27 cellular contexts compared by ENCODE assay signal in the genomic region with DNA sequence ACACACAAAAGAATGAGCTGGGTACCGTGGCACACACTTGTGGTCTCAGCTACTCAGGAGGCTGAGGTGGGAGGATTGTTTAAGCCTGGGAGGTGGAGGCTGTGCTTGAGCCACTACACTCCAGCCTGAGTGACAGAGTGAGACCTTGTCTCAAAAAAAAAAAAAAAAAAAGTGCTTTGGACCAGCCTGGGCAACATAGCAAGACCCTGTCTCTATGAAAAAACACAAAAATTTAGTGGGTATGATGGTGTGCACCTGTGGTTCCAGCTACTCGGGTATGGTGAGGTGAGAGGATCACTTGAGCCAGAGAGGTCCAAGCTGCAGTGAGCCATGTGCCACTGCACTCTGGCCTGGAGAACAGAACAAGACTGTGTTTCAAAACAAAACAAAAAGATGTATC. TPM values are rescaled to one million over a fixed set of nuclear protein-coding genes. Genes with fewer than 3 reads are reported as not detected.
DNase-seq lines count a peak whose midpoint lies in the region; ATAC-seq, FAIRE-seq and TF ChIP-seq lines count a peak whose summit lies in the region.
"Had no signal": no experiment of that assay in that cellular context is flagged by ENCODE, and none has a peak within 500 bp of the region (broad histone marks: within the 10 kb centered on the region; RNA-seq: fewer than 3 reads in every experiment).

No MANE protein-coding gene starts in this region.

- H3K4me1 Mint-ChIP-seq in activated CD4-positive, alpha-beta T cell treated with anti-CD3 and anti-CD28 coated beads, Interleukin-2, amount 10 ng/mL, durations not matched to agents 7 days and 5 days = peaks cover 26% of the 10 kb centered on the region
- peaks cover 38% of the 10 kb centered on the region for H3K4me1 Mint-ChIP-seq in activated naive CD8-positive, alpha-beta T cell (ENCODE audit: low read depth)
- H3K4me1 Mint-ChIP-seq in activated naive CD8-positive, alpha-beta T cell treated with anti-CD3 and anti-CD28 coated beads, Interleukin-2, amount 50 U/mL, for 24 hours = peaks cover 37% of the 10 kb centered on the region
- peaks cover 35 to 38% of the 10 kb centered on the region in 2 donors for H3K4me1 Mint-ChIP-seq in natural killer cell treated with Interleukin-12 subunit alpha and Interleukin-12 subunit beta and Interleukin-15 and Interleukin-18, amount 100 ng/mL, for 72 hours (ENCODE audit: low read depth in 2 of 2)

- H3K4me3 Mint-ChIP-seq in activated CD4-positive, alpha-beta T cell treated with anti-CD3 and anti-CD28 coated beads, Interleukin-2, amount 10 ng/mL, durations not matched to agents 7 days and 5 days = no peak overlapping the region
- H3K4me3 Mint-ChIP-seq in activated naive CD8-positive, alpha-beta T cell = no peak overlapping the region
- H3K4me3 Mint-ChIP-seq in activated naive CD8-positive, alpha-beta T cell treated with anti-CD3 and anti-CD28 coated beads, Interleukin-2, amount 50 U/mL, for 24 hours = no peak overlapping the region
- no peak overlapping the region for H3K4me3 Mint-ChIP-seq in natural killer cell treated with Interleukin-12 subunit alpha and Interleukin-12 subunit beta and Interleukin-15 and Interleukin-18, amount 100 ng/mL, for 72 hours
- H3K4me3 Mint-ChIP-seq: CD14-positive monocyte; CD4-positive, alpha-beta T cell had no signal

- H3K27me3 ChIP-seq in K562 (ENCODE audit: control insufficient read depth in 2 of 2, insufficient read depth in 2 of 2, low read length in 2 of 2) (no peaks in the 10 kb centered on the region), esophagus muscularis mucosa (no peaks in the 10 kb centered on the region)
- H3K27me3 ChIP-seq: BE2C; BLaER1 treated with 17β-estradiol and CSF1 and Interleukin-3, amounts not matched to agents 10 nM and 100 nM had no signal

- no peaks in the 10 kb centered on the region for H3K27me3 Mint-ChIP-seq in activated CD4-positive, alpha-beta T cell treated with anti-CD3 and anti-CD28 coated beads, Interleukin-2, amount 10 ng/mL, durations not matched to agents 7 days and 5 days
- no peaks in the 10 kb centered on the region for H3K27me3 Mint-ChIP-seq in activated naive CD8-positive, alpha-beta T cell
- H3K27me3 Mint-ChIP-seq in activated naive CD8-positive, alpha-beta T cell treated with anti-CD3 and anti-CD28 coated beads, Interleukin-2, amount 50 U/mL, for 24 hours = no peaks in the 10 kb centered on the region
- H3K27me3 Mint-ChIP-seq in natural killer cell treated with Interleukin-12 subunit alpha and Interleukin-12 subunit beta and Interleukin-15 and Interleukin-18, amount 100 ng/mL, for 72 hours = no peaks in the 10 kb centered on the region
- H3K27me3 Mint-ChIP-seq: CD4-positive, alpha-beta T cell; CD8-positive, alpha-beta memory T cell had no signal

- no TSS peak for BruUV-seq in K562 (replicated peaks; lab: Mats Ljungman, UMichigan)

- POLR2A ChIA-PET in activated CD4-positive, alpha-beta T cell treated with anti-CD3 and anti-CD28 coated beads, Interleukin-2, amount 10 ng/mL, durations not matched to agents 7 days and 5 days (lab: Charles Lee) = no interaction called here
- POLR2A ChIA-PET in K562 (lab: Yijun Ruan, JAX) = no interaction called here

- H3K4me3 ChIP-seq in K562 = no peak overlapping the region
- no peak overlapping the region for H3K4me3 ChIP-seq in esophagus muscularis mucosa
- H3K4me3 ChIP-seq: A549, HAP-1 had no signal

- TF ChIP-seq EP300 in K562 (IDR thresholded peaks at IDR 0.05; ENCODE audit: low read length) = no peak
- no peak for TF ChIP-seq EP300 in esophagus muscularis mucosa (IDR thresholded peaks at IDR 0.05)

- H3K27ac ChIP-seq in K562 (ENCODE audit: extremely low read depth, low read depth, low read length) = no peak overlapping the region
- H3K27ac ChIP-seq in esophagus muscularis mucosa (replicated peaks in 1 of 4) = no peak overlapping the region
- H3K27ac ChIP-seq: A549; BLaER1 treated with 17β-estradiol and CSF1 and Interleukin-3, amounts not matched to agents 10 nM and 100 nM had no signal

- FAIRE-seq in K562 (lab: Jason Lieb, UNC) = no peak
- FAIRE-seq: A549, D721Med, GM12891, GM18507, H54 had no signal

- TF ChIP-seq CTCF in K562 (IDR thresholded peaks at IDR 0.05 in 2 of 3, conservative IDR thresholded peaks at IDR 0.05 in 1 of 3; ENCODE audit: insufficient read depth in 2 of 3, low read depth in 1 of 3, low read length in 3 of 3) (no peak), esophagus muscularis mucosa (IDR thresholded peaks at IDR 0.05) (no peak)

- 0 out of 2 replicates have a peak, but pooled peaks cover 5% of the 10 kb centered on the region for H4K20me1 ChIP-seq in K562 (replicated peaks; ENCODE audit: control insufficient read depth, insufficient read depth, low read length)

- DNase-seq in activated CD4-positive, alpha-beta T cell treated with anti-CD3 and anti-CD28 coated beads, Interleukin-2, amount 10 ng/mL, durations not matched to agents 7 days and 5 days = no peak
- no peak for DNase-seq in activated CD4-positive, alpha-beta T cell treated with anti-CD3 and anti-CD28 coated beads for 48 hours
- no peak for DNase-seq in activated naive CD8-positive, alpha-beta T cell treated with anti-CD3 and anti-CD28 coated beads, Interleukin-2, amount 50 U/mL, for 24 hours
- DNase-seq in K562 (ENCODE audit: extremely low read depth in 1 of 4, low spot score in 3 of 4) (no peak), esophagus muscularis mucosa (ENCODE audit: extremely low spot score) (peak; percentile 5), left ventricle myocardium superior (no peak)
- DNase-seq in natural killer cell treated with Interleukin-12 subunit alpha and Interleukin-12 subunit beta and Interleukin-15 and Interleukin-18, amount 100 ng/mL, for 72 hours (ENCODE audit: low spot score) = no peak
- DNase-seq: 8988T; ACHN; AML-193; BE2C; CD4-positive, alpha-beta T cell; CD8-positive, alpha-beta memory T cell; DMS 273 treated with DMSO at 0.1 percent for 48 hours; DMS79; EL; GDM1; GOT3 had no signal

- in situ Hi-C loops in K562 (cut with MboI) = no loop called here

- TF ChIP-seq POLR2A in K562 (conservative IDR thresholded peaks at IDR 0.05) (no peak), esophagus muscularis mucosa (IDR thresholded peaks at IDR 0.05; ENCODE audit: low read depth) (no peak)

- peaks cover 36% of the 10 kb centered on the region for H3K9me3 Mint-ChIP-seq in activated CD4-positive, alpha-beta T cell treated with anti-CD3 and anti-CD28 coated beads, Interleukin-2, amount 10 ng/mL, durations not matched to agents 7 days and 5 days
- H3K9me3 Mint-ChIP-seq in activated naive CD8-positive, alpha-beta T cell (ENCODE audit: low read depth) = peaks cover 6% of the 10 kb centered on the region
- peaks cover 23% of the 10 kb centered on the region for H3K9me3 Mint-ChIP-seq in activated naive CD8-positive, alpha-beta T cell treated with anti-CD3 and anti-CD28 coated beads, Interleukin-2, amount 50 U/mL, for 24 hours
- peaks cover 5% of the 10 kb centered on the region for H3K9me3 Mint-ChIP-seq in natural killer cell treated with Interleukin-12 subunit alpha and Interleukin-12 subunit beta and Interleukin-15 and Interleukin-18, amount 100 ng/mL, for 72 hours

- intact Hi-C loops in K562 (cut with micrococcal nuclease) = no loop called here
- intact Hi-C loops in esophagus muscularis mucosa (cut with DNase I) = no loop called here
- intact Hi-C loops in left ventricle myocardium superior (cut with micrococcal nuclease) = no loop called here

- H3K9me3 ChIP-seq in K562 (replicated peaks; ENCODE audit: control insufficient read depth, insufficient read depth, low read depth, low read length) (0 out of 2 replicates have a peak, but pooled peaks cover 2% of the 10 kb centered on the region), esophagus muscularis mucosa (peaks cover 0 to 29% (median 12%) of the 10 kb centered on the region in 4 donors)
- H3K9me3 ChIP-seq: BE2C had no signal

- peaks cover 62% of the 10 kb centered on the region for H3K36me3 Mint-ChIP-seq in activated CD4-positive, alpha-beta T cell treated with anti-CD3 and anti-CD28 coated beads, Interleukin-2, amount 10 ng/mL, durations not matched to agents 7 days and 5 days (ENCODE audit: low read depth)
- H3K36me3 Mint-ChIP-seq in activated naive CD8-positive, alpha-beta T cell = peaks cover 32% of the 10 kb centered on the region
- H3K36me3 Mint-ChIP-seq in activated naive CD8-positive, alpha-beta T cell treated with anti-CD3 and anti-CD28 coated beads, Interleukin-2, amount 50 U/mL, for 24 hours (ENCODE audit: low read depth) = peaks cover 60% of the 10 kb centered on the region
- peaks cover 36% of the 10 kb centered on the region for H3K36me3 Mint-ChIP-seq in natural killer cell treated with Interleukin-12 subunit alpha and Interleukin-12 subunit beta and Interleukin-15 and Interleukin-18, amount 100 ng/mL, for 72 hours

- no peak overlapping the region for H3K4me2 ChIP-seq in K562 (ENCODE audit: insufficient read depth, low read length)
- H3K4me2 ChIP-seq: A549; BLaER1 treated with 17β-estradiol and CSF1 and Interleukin-3, amounts not matched to agents 10 nM and 100 nM had no signal

- CTCF ChIA-PET in activated CD4-positive, alpha-beta T cell treated with anti-CD3 and anti-CD28 coated beads, Interleukin-2, amount 10 ng/mL, durations not matched to agents 7 days and 5 days (lab: Charles Lee) = no interaction called here
- CTCF ChIA-PET in K562 (lab: Yijun Ruan, JAX; ENCODE audit: low intra/inter-chr PET ratio) = interaction anchor here (0.7 kb wide), 1 partner anchor 69 kb away, joined by 3 read pairs; no protein-coding TSS in a partner anchor

- H3K27ac Mint-ChIP-seq in activated CD4-positive, alpha-beta T cell treated with anti-CD3 and anti-CD28 coated beads, Interleukin-2, amount 10 ng/mL, durations not matched to agents 7 days and 5 days = peak overlapping the region; percentile 25
- peak overlapping the region; percentile 58 for H3K27ac Mint-ChIP-seq in activated naive CD8-positive, alpha-beta T cell
- H3K27ac Mint-ChIP-seq in activated naive CD8-positive, alpha-beta T cell treated with anti-CD3 and anti-CD28 coated beads, Interleukin-2, amount 50 U/mL, for 24 hours = no peak overlapping the region
- H3K27ac Mint-ChIP-seq in natural killer cell treated with Interleukin-12 subunit alpha and Interleukin-12 subunit beta and Interleukin-15 and Interleukin-18, amount 100 ng/mL, for 72 hours = no peak overlapping the region
- H3K27ac Mint-ChIP-seq: CD4-positive, alpha-beta T cell had no signal

- H3K4me1 ChIP-seq in K562 (replicated peaks in 1 of 2; ENCODE audit: control insufficient read depth in 2 of 2, insufficient read depth in 2 of 2, low read length in 2 of 2) = peaks cover 0 to 5% of the 10 kb centered on the region in 2 experiments; a peak in 1 of 5 replicates
- peaks cover 0 to 17% (median 0%) of the 10 kb centered on the region in 4 donors for H3K4me1 ChIP-seq in esophagus muscularis mucosa
- H3K4me1 ChIP-seq: BE2C, HAP-1 had no signal

- no peak for TF ChIP-seq RAD21 in K562 (CRISPR knock-in tag; conservative IDR thresholded peaks at IDR 0.05 in 1 of 2, IDR thresholded peaks at IDR 0.05 in 1 of 2)

- peaks cover 22% of the 10 kb centered on the region for H3K36me3 ChIP-seq in K562 (ENCODE audit: control insufficient read depth, insufficient read depth, low read length)
- H3K36me3 ChIP-seq in esophagus muscularis mucosa = peaks cover 0 to 18% (median 4%) of the 10 kb centered on the region in 4 donors
- H3K36me3 ChIP-seq: BE2C had no signal

- no peak overlapping the region for H2AFZ ChIP-seq in K562 (ENCODE audit: low read depth, low read length)

- H3K79me2 ChIP-seq in K562 (ENCODE audit: control insufficient read depth, insufficient read depth, low read length) = peaks cover 93% of the 10 kb centered on the region

- 100% methylated on average over 2 of the region's 2 CpGs for WGBS in K562 (ENCODE audit: insufficient coverage, low coverage, missing lambda C conversion rate)
- 100% methylated on average over 2 of the region's 2 CpGs for WGBS in esophagus muscularis mucosa

- H3K9me1 ChIP-seq in K562 (ENCODE audit: control insufficient read depth, insufficient read depth, low read length) = no peaks in the 10 kb centered on the region

- H3K9ac ChIP-seq in K562 (ENCODE audit: insufficient read depth in 1 of 2, low read depth in 2 of 2, low read length in 2 of 2) = no peak overlapping the region
- H3K9ac ChIP-seq: BLaER1 treated with 17β-estradiol and CSF1 and Interleukin-3, amounts not matched to agents 10 nM and 100 nM had no signal

- ATAC-seq in activated naive CD8-positive, alpha-beta T cell treated with anti-CD3 and anti-CD28 coated beads, Interleukin-2, amount 50 U/mL, for 24 hours = no peak
- ATAC-seq in K562 = no peak
- no peak for ATAC-seq in left ventricle myocardium superior
- ATAC-seq in natural killer cell treated with Interleukin-12 subunit alpha and Interleukin-12 subunit beta and Interleukin-15 and Interleukin-18, amount 100 ng/mL, for 72 hours = no peak
- ATAC-seq: A549 had no signal

RNA-seq across cellular contexts. Expression of a gene that starts 10.4 kb away (rescaled TPM):
- 10 to 100 TPM; 42.3 to 51.5 TPM for total RNA-seq in activated CD4-positive, alpha-beta T cell treated with anti-CD3 and anti-CD28 coated beads, Interleukin-2, amount 10 ng/mL, durations not matched to agents 7 days and 5 days
- 120 and 302 TPM in 2 replicates for total RNA-seq in K562 (2011; cell fraction: chromatin; rRNA removed; ENCODE audit: low replicate concordance)
- total RNA-seq in K562 (2011; cell fraction: nucleolus; rRNA removed) = 36.5 and 48.2 TPM in 2 replicates
- total RNA-seq in K562 (2011; cell fraction: nucleoplasm; rRNA removed) = 106 and 159 TPM in 2 replicates
- total RNA-seq in K562 (2014; rRNA removed) (44.4 and 47.8 TPM in 2 replicates), K562 (2014; rRNA removed; fragmentation: Illumina TruSeq; extraction: Trizol) (67.4 and 73.7 TPM in 2 replicates), K562 (2015; rRNA removed; fragmentation: Illumina TruSeq; extraction: Trizol) (44.6 and 47.2 TPM in 2 replicates), K562 (2021) (53.6 and 56.5 TPM in 2 replicates), esophagus muscularis mucosa (10 to 100 TPM; 29.5 to 39.3 (median 33.7) TPM), left ventricle myocardium superior (20.8 TPM)
- polyA plus RNA-seq in K562 (2011; rRNA removed) (76.4 and 94.0 TPM in 2 replicates), K562 (2014; fragmentation: Illumina TruSeq; extraction: Trizol) (79.0 and 101 TPM in 2 replicates), K562 (2014; fragmentation: Nextera tagmentation; extraction: Ambion mirVana) (10 to 100 TPM; 24.7 to 77.9 TPM), K562 (2014; rRNA removed) (65.8 and 65.9 TPM in 2 replicates)
- polyA plus RNA-seq in K562 (2011; cell fraction: cytosol; rRNA removed) = 21.4 and 54.4 TPM in 2 replicates
- polyA plus RNA-seq in K562 (2011; cell fraction: nucleus; rRNA removed) = 135 and 202 TPM in 2 replicates
- polyA plus RNA-seq in K562 (2012) = 40.0 and 65.9 TPM in 2 replicates
- 116 and 117 TPM in 2 replicates for polyA minus RNA-seq in K562 (2011; rRNA and poly(A)+ RNA removed)
- polyA minus RNA-seq in K562 (2011; cell fraction: cytosol; rRNA and poly(A)+ RNA removed) = 13.0 and 19.2 TPM in 2 replicates
- polyA minus RNA-seq in K562 (2011; cell fraction: nucleus; rRNA and poly(A)+ RNA removed) = 40.3 and 75.2 TPM in 2 replicates
- total RNA-seq in natural killer cell treated with Interleukin-12 subunit alpha and Interleukin-12 subunit beta and Interleukin-15 and Interleukin-18, amount 100 ng/mL, for 72 hours = 10 to 100 TPM; 10.1 to 24.0 TPM

RNA-seq across cellular contexts. Expression of a gene that starts 35.6 kb away (rescaled TPM):
- 1 to 10 TPM in 1 of 2 experiments, under 1 TPM in 1; 1.00 to 1.2 TPM for total RNA-seq in activated CD4-positive, alpha-beta T cell treated with anti-CD3 and anti-CD28 coated beads, Interleukin-2, amount 10 ng/mL, durations not matched to agents 7 days and 5 days
- 3.0 and 6.7 TPM in 2 replicates for total RNA-seq in K562 (2011; cell fraction: chromatin; rRNA removed; ENCODE audit: low replicate concordance)
- 2.2 and 3.0 TPM in 2 replicates for total RNA-seq in K562 (2011; cell fraction: nucleolus; rRNA removed)
- 3.1 and 3.9 TPM in 2 replicates for total RNA-seq in K562 (2011; cell fraction: nucleoplasm; rRNA removed)
- 3.3 and 5.2 TPM in 2 replicates for total RNA-seq in K562 (2014; rRNA removed)
- total RNA-seq in K562 (2014; rRNA removed; fragmentation: Illumina TruSeq; extraction: Trizol) = 4.2 TPM in 2 replicates
- total RNA-seq in K562 (2015; rRNA removed; fragmentation: Illumina TruSeq; extraction: Trizol) = 4.1 TPM in 2 replicates
- 3.3 TPM in 2 replicates for total RNA-seq in K562 (2021)
- polyA plus RNA-seq in K562 (2011; rRNA removed) = 4.4 TPM in 2 replicates
- polyA plus RNA-seq in K562 (2011; cell fraction: cytosol; rRNA removed) = 1.3 and 2.2 TPM in 2 replicates
- 2.9 and 5.5 TPM in 2 replicates for polyA plus RNA-seq in K562 (2011; cell fraction: nucleus; rRNA removed)
- 2.5 and 4.2 TPM in 2 replicates for polyA plus RNA-seq in K562 (2012)
- 4.7 and 5.2 TPM in 2 replicates for polyA plus RNA-seq in K562 (2014; fragmentation: Illumina TruSeq; extraction: Trizol)
- polyA plus RNA-seq in K562 (2014; fragmentation: Nextera tagmentation; extraction: Ambion mirVana) = 1 to 10 TPM; 2.2 to 4.2 TPM
- polyA plus RNA-seq in K562 (2014; rRNA removed) = 3.2 and 3.4 TPM in 2 replicates
- polyA minus RNA-seq in K562 (2011; rRNA and poly(A)+ RNA removed) = 2.6 and 3.7 TPM in 2 replicates
- 1.2 and 1.5 TPM in 2 replicates for polyA minus RNA-seq in K562 (2011; cell fraction: cytosol; rRNA and poly(A)+ RNA removed)
- polyA minus RNA-seq in K562 (2011; cell fraction: nucleus; rRNA and poly(A)+ RNA removed) = 2.8 and 6.2 TPM in 2 replicates
- total RNA-seq in esophagus muscularis mucosa = 1 to 10 TPM; 2.7 to 6.2 (median 5.2) TPM
- 6.5 TPM for total RNA-seq in left ventricle myocardium superior
- total RNA-seq in natural killer cell treated with Interleukin-12 subunit alpha and Interleukin-12 subunit beta and Interleukin-15 and Interleukin-18, amount 100 ng/mL, for 72 hours = under 1 TPM in 1 of 2 donors, not detected in 1; 0.36 TPM

RNA-seq across cellular contexts. Expression of a gene that starts 35.6 kb away (rescaled TPM):
- total RNA-seq in activated CD4-positive, alpha-beta T cell treated with anti-CD3 and anti-CD28 coated beads, Interleukin-2, amount 10 ng/mL, durations not matched to agents 7 days and 5 days = 10 to 100 TPM; 36.3 to 44.1 TPM
- 32.8 and 34.8 TPM in 2 replicates for total RNA-seq in K562 (2011; cell fraction: chromatin; rRNA removed; ENCODE audit: low replicate concordance)
- 26.7 and 30.8 TPM in 2 replicates for total RNA-seq in K562 (2011; cell fraction: nucleolus; rRNA removed)
- total RNA-seq in K562 (2011; cell fraction: nucleoplasm; rRNA removed) = 38.6 and 50.1 TPM in 2 replicates
- total RNA-seq in K562 (2014; rRNA removed) (23.4 and 34.7 TPM in 2 replicates), K562 (2014; rRNA removed; fragmentation: Illumina TruSeq; extraction: Trizol) (48.2 and 54.7 TPM in 2 replicates), K562 (2015; rRNA removed; fragmentation: Illumina TruSeq; extraction: Trizol) (41.9 and 43.6 TPM in 2 replicates), K562 (2021) (39.6 and 40.4 TPM in 2 replicates), esophagus muscularis mucosa (10 to 100 TPM; 18.8 to 28.1 (median 22.7) TPM), left ventricle myocardium superior (20.1 TPM)
- polyA plus RNA-seq in K562 (2011; rRNA removed) (80.4 and 98.1 TPM in 2 replicates), K562 (2014; fragmentation: Illumina TruSeq; extraction: Trizol) (58.2 and 64.9 TPM in 2 replicates), K562 (2014; fragmentation: Nextera tagmentation; extraction: Ambion mirVana) (100 to 1,000 TPM; 131 to 171 TPM), K562 (2014; rRNA removed) (43.7 and 45.8 TPM in 2 replicates)
- polyA plus RNA-seq in K562 (2011; cell fraction: cytosol; rRNA removed) = 34.8 and 49.4 TPM in 2 replicates
- polyA plus RNA-seq in K562 (2011; cell fraction: nucleus; rRNA removed) = 24.9 and 35.2 TPM in 2 replicates
- polyA plus RNA-seq in K562 (2012) = 38.9 and 47.2 TPM in 2 replicates
- 69.4 and 75.5 TPM in 2 replicates for polyA minus RNA-seq in K562 (2011; rRNA and poly(A)+ RNA removed)
- polyA minus RNA-seq in K562 (2011; cell fraction: cytosol; rRNA and poly(A)+ RNA removed) = 13.7 and 33.6 TPM in 2 replicates
- 28.9 and 39.1 TPM in 2 replicates for polyA minus RNA-seq in K562 (2011; cell fraction: nucleus; rRNA and poly(A)+ RNA removed)
- total RNA-seq in natural killer cell treated with Interleukin-12 subunit alpha and Interleukin-12 subunit beta and Interleukin-15 and Interleukin-18, amount 100 ng/mL, for 72 hours = 10 to 100 TPM; 32.7 to 36.9 TPM

Comparison
In these comparisons a context has a peak if more than half of its experiments do, and no peak if none do; other contexts are left out.
1. H3K27ac Mint-ChIP-seq: peak in activated CD4-positive, alpha-beta T cell treated with anti-CD3 and anti-CD28 coated beads, Interleukin-2, amount 10 ng/mL, durations not matched to agents 7 days and 5 days (single experiment) and activated naive CD8-positive, alpha-beta T cell (single experiment); none in activated naive CD8-positive, alpha-beta T cell treated with anti-CD3 and anti-CD28 coated beads, Interleukin-2, amount 50 U/mL, for 24 hours (single experiment) and natural killer cell treated with Interleukin-12 subunit alpha and Interleukin-12 subunit beta and Interleukin-15 and Interleukin-18, amount 100 ng/mL, for 72 hours (0 of 2).